ENCODE assay signal across 1 cellular context in the genomic region with DNA sequence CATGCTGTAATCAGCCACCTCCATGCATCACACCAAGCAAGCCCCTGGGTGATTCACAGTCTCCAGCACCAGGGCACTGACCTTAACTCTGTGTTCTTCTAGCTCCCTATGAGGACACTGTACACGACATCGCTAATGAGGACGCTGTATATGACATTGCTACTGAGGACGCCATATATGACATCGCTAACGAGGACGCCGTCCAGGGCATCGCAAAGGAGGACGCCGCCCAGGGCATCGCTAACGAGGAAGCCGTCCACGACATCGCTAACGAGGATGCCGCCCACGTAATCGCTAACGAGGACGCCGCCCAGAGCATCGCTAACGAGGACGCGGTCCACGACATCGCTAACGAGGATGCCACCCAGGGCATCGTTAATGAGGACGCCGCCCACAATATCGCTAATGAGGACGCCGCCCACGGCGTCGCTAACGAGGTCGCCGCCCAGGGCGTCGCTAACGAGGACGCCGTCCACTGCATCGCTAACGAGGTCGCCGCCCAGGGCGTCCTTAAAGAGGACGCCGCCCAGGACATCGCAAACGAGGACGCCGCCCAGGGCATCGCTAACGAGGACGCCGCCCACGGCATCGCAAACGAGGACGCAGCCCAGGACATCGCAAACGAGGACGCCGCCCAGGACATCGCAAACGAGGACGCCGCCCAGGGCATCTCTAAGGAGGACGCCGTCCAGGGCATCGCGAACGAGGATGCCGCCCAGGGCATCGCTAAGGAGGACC.
TF ChIP-seq lines count a peak whose summit lies in the region.

No MANE protein-coding gene starts in this region.

TF ChIP-seq in HepG2, 621 proteins besides CTCF, POLR2A, EP300 and RAD21:
- TF ChIP-seq CBX5 (CRISPR knock-in tag; IDR thresholded peaks at IDR 0.05; ENCODE audit: borderline replicate concordance) (no peak), ATF7 (IDR thresholded peaks at IDR 0.05) (peak; percentile 38; the same call in 1 of the 2 replicates), ATF7 (CRISPR knock-in tag; IDR thresholded peaks at IDR 0.05) (no peak), TBX3 (IDR thresholded peaks at IDR 0.05; ENCODE audit: borderline replicate concordance) (peak; percentile 42; the same call in 1 of the 2 replicates)
